1 cellular context compared by ENCODE assay signal in genomic region chr5:176491901-176492300, GRCh38.
TF ChIP-seq lines count a peak whose summit lies in the region.

No MANE protein-coding gene starts in this region.

TF ChIP-seq in A549, 52 proteins besides CTCF, POLR2A, EP300 and RAD21 (continued from another document):
- TF ChIP-seq KDM5A (IDR thresholded peaks at IDR 0.05) (no peak), ZFP36 (IDR thresholded peaks at IDR 0.05; ENCODE audit: borderline replicate concordance, partially characterized antibody) (no peak), RNF2 (IDR thresholded peaks at IDR 0.05; ENCODE audit: borderline replicate concordance, low read depth) (no peak), SMC3 (IDR thresholded peaks at IDR 0.05) (no peak), MAX (IDR thresholded peaks at IDR 0.05) (no peak), EHMT2 (IDR thresholded peaks at IDR 0.05; ENCODE audit: low read depth) (no peak), CBX8 (IDR thresholded peaks at IDR 0.05) (no peak)
- TF ChIP-seq, protein P1, sequence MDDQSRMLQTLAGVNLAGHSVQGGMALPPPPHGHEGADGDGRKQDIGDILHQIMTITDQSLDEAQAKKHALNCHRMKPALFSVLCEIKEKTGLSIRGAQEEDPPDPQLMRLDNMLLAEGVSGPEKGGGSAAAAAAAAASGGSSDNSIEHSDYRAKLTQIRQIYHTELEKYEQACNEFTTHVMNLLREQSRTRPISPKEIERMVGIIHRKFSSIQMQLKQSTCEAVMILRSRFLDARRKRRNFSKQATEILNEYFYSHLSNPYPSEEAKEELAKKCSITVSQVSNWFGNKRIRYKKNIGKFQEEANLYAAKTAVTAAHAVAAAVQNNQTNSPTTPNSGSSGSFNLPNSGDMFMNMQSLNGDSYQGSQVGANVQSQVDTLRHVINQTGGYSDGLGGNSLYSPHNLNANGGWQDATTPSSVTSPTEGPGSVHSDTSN (IDR thresholded peaks at IDR 0.05), result no peak
